Comparison of ENCODE assay signal across 1 cellular context in the genomic region with DNA sequence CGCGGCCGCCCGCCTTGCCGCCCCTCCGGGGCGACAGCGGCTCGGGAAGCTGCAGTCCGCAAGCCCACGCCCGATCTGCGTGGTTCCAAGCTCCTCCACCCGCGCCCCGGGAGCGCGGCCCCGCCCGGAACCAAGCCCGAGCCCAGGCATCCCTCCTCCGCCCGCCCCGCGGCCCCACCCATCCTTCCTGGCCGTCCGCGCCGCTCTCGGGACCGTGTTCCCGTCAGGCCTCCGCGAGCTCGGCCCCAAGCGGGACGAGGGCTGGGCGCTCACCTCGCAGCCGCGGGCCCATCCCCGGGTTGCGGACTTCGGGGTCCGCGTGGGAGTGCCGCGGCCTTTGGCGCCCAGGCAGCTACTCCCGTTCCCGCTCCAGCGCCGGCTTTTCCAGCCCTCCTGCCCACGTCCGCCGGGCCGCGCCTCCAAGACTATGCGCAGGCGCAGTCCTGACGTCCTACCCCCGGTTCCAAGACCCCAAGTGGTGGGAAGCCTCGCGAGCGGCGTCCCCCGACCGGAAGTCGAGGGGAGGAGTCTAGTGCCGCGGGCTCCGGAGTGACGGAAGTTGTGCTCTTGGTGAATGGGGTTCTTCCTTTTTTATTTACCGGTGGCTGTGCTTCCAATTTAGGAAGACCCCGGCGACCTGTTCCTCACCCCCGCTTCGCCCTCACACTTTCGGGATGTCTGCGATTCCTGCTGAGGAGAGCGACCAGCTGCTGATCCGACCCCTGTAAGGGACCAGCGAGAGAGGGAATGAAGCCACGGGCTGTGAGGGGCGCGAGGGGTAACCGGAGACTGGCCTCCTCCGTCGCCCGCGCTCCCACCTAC.
TF ChIP-seq lines count a peak whose summit lies in the region.

CPSF3 (plus strand) TSS at position 555 of the 822 bp plus-strand sequence; CDS start at position 675, 120 bp downstream.
A gene with protein sequence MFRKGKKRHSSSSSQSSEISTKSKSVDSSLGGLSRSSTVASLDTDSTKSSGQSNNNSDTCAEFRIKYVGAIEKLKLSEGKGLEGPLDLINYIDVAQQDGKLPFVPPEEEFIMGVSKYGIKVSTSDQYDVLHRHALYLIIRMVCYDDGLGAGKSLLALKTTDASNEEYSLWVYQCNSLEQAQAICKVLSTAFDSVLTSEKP (minus strand): TSS at position 429 of the 822 bp plus-strand sequence. CDS start 4,831 bp downstream, outside the sequence.

TF ChIP-seq in HepG2, 621 proteins besides CTCF, POLR2A, EP300 and RAD21 (continued from another document and continues in another):
- TF ChIP-seq ZNF18 (CRISPR knock-in tag; IDR thresholded peaks at IDR 0.05; ENCODE audit: insufficient replicate concordance) (peak; percentile 88), NR2C2 (CRISPR knock-in tag; IDR thresholded peaks at IDR 0.05; ENCODE audit: borderline replicate concordance) (peak; percentile 59), TFAP4 (IDR thresholded peaks at IDR 0.05; ENCODE audit: borderline replicate concordance, low read depth) (no peak; the same call in 1 of the 2 replicates), SP4 (CRISPR knock-in tag; IDR thresholded peaks at IDR 0.05) (peak; percentile 91), HNF4A (CRISPR knock-in tag; IDR thresholded peaks at IDR 0.05) (0 out of 2 replicates have a peak, but pooled peaks have one; percentile 43), ZNF777 (CRISPR knock-in tag; IDR thresholded peaks at IDR 0.05) (peak; percentile 86), REXO4 (CRISPR knock-in tag; IDR thresholded peaks at IDR 0.05; ENCODE audit: borderline replicate concordance) (no peak), FOXP4 (CRISPR knock-in tag; IDR thresholded peaks at IDR 0.05) (no peak), HDAC1 (CRISPR knock-in tag; IDR thresholded peaks at IDR 0.05) (peak; percentile 92), ZNF260 (CRISPR knock-in tag; IDR thresholded peaks at IDR 0.05; ENCODE audit: borderline replicate concordance, low read depth) (0 out of 2 replicates have a peak, but pooled peaks have one; percentile 32), ZNF652 (CRISPR knock-in tag; IDR thresholded peaks at IDR 0.05; ENCODE audit: borderline replicate concordance, low read depth) (no peak), ETV6 (CRISPR knock-in tag; conservative IDR thresholded peaks at IDR 0.05) (peak; percentile 0), ZNF788 (CRISPR knock-in tag; IDR thresholded peaks at IDR 0.05; ENCODE audit: borderline replicate concordance) (peak; percentile 64; the same call in 1 of the 2 replicates), MED13 (CRISPR knock-in tag; IDR thresholded peaks at IDR 0.05) (peak; percentile 70; the same call in 1 of the 2 replicates), ZNF101 (CRISPR knock-in tag; IDR thresholded peaks at IDR 0.05; ENCODE audit: borderline replicate concordance, low read depth) (0 out of 2 replicates have a peak, but pooled peaks have one; percentile 54), ZNF343 (CRISPR knock-in tag; IDR thresholded peaks at IDR 0.05) (peak; percentile 75; the same call in 1 of the 2 replicates), SKIL (CRISPR knock-in tag; IDR thresholded peaks at IDR 0.05; ENCODE audit: borderline replicate concordance) (peak; percentile 31; the same call in 1 of the 2 replicates), SETDB1 (CRISPR knock-in tag; IDR thresholded peaks at IDR 0.05; ENCODE audit: borderline replicate concordance) (no peak), ZSCAN5A (CRISPR knock-in tag; IDR thresholded peaks at IDR 0.05; ENCODE audit: borderline replicate concordance) (no peak; the same call in 1 of the 2 replicates)
- TF ChIP-seq, protein P1, sequence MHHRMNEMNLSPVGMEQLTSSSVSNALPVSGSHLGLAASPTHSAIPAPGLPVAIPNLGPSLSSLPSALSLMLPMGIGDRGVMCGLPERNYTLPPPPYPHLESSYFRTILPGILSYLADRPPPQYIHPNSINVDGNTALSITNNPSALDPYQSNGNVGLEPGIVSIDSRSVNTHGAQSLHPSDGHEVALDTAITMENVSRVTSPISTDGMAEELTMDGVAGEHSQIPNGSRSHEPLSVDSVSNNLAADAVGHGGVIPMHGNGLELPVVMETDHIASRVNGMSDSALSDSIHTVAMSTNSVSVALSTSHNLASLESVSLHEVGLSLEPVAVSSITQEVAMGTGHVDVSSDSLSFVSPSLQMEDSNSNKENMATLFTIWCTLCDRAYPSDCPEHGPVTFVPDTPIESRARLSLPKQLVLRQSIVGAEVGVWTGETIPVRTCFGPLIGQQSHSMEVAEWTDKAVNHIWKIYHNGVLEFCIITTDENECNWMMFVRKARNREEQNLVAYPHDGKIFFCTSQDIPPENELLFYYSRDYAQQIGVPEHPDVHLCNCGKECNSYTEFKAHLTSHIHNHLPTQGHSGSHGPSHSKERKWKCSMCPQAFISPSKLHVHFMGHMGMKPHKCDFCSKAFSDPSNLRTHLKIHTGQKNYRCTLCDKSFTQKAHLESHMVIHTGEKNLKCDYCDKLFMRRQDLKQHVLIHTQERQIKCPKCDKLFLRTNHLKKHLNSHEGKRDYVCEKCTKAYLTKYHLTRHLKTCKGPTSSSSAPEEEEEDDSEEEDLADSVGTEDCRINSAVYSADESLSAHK (CRISPR knock-in tag; IDR thresholded peaks at IDR 0.05; ENCODE audit: borderline replicate concordance), result peak; percentile 14; the same call in 1 of the 2 replicates
- TF ChIP-seq, protein P2, sequence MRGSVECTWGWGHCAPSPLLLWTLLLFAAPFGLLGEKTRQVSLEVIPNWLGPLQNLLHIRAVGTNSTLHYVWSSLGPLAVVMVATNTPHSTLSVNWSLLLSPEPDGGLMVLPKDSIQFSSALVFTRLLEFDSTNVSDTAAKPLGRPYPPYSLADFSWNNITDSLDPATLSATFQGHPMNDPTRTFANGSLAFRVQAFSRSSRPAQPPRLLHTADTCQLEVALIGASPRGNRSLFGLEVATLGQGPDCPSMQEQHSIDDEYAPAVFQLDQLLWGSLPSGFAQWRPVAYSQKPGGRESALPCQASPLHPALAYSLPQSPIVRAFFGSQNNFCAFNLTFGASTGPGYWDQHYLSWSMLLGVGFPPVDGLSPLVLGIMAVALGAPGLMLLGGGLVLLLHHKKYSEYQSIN (CRISPR knock-in tag; IDR thresholded peaks at IDR 0.05; ENCODE audit: borderline replicate concordance), result no peak
- TF ChIP-seq, protein P3, sequence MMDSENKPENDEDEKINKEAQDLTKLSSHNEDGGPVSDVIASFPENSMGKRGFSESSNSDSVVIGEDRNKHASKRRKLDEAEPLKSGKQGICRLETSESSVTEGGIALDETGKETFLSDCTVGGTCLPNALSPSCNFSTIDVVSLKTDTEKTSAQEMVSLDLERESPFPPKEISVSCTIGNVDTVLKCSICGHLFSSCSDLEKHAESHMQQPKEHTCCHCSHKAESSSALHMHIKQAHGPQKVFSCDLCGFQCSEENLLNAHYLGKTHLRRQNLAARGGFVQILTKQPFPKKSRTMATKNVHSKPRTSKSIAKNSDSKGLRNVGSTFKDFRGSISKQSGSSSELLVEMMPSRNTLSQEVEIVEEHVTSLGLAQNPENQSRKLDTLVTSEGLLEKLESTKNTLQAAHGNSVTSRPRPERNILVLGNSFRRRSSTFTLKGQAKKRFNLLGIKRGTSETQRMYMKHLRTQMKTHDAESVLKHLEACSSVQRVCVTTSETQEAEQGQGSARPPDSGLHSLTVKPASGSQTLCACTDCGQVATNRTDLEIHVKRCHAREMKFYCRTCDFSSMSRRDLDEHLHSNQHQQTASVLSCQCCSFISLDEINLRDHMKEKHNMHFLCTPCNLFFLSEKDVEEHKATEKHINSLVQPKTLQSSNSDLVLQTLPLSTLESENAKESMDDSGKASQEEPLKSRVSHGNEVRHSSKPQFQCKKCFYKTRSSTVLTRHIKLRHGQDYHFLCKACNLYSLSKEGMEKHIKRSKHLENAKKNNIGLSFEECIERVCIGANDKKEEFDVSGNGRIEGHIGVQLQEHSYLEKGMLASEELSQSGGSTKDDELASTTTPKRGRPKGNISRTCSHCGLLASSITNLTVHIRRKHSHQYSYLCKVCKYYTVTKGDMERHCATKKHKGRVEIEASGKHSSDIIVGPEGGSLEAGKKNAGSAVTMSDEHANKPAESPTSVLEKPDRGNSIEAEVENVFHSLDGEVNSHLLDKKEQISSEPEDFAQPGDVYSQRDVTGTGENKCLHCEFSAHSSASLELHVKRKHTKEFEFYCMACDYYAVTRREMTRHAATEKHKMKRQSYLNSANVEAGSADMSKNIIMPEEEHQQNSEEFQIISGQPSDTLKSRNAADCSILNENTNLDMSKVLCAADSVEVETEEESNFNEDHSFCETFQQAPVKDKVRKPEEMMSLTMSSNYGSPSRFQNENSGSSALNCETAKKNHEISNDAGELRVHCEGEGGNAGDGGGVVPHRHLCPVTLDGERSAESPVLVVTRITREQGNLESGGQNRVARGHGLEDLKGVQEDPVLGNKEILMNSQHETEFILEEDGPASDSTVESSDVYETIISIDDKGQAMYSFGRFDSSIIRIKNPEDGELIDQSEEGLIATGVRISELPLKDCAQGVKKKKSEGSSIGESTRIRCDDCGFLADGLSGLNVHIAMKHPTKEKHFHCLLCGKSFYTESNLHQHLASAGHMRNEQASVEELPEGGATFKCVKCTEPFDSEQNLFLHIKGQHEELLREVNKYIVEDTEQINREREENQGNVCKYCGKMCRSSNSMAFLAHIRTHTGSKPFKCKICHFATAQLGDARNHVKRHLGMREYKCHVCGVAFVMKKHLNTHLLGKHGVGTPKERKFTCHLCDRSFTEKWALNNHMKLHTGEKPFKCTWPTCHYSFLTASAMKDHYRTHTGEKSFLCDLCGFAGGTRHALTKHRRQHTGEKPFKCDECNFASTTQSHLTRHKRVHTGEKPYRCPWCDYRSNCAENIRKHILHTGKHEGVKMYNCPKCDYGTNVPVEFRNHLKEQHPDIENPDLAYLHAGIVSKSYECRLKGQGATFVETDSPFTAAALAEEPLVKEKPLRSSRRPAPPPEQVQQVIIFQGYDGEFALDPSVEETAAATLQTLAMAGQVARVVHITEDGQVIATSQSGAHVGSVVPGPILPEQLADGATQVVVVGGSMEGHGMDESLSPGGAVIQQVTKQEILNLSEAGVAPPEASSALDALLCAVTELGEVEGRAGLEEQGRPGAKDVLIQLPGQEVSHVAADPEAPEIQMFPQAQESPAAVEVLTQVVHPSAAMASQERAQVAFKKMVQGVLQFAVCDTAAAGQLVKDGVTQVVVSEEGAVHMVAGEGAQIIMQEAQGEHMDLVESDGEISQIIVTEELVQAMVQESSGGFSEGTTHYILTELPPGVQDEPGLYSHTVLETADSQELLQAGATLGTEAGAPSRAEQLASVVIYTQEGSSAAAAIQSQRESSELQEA (CRISPR knock-in tag; IDR thresholded peaks at IDR 0.05; ENCODE audit: not compliant biosample characterization), result peak; percentile 22
- TF ChIP-seq, protein P4, sequence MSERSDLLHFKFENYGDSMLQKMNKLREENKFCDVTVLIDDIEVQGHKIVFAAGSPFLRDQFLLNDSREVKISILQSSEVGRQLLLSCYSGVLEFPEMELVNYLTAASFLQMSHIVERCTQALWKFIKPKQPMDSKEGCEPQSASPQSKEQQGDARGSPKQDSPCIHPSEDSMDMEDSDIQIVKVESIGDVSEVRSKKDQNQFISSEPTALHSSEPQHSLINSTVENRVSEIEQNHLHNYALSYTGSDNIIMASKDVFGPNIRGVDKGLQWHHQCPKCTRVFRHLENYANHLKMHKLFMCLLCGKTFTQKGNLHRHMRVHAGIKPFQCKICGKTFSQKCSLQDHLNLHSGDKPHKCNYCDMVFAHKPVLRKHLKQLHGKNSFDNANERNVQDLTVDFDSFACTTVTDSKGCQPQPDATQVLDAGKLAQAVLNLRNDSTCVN (CRISPR knock-in tag; IDR thresholded peaks at IDR 0.05; ENCODE audit: borderline replicate concordance), result no peak; the same call in none of the 2 replicates
